In the genomic region with DNA sequence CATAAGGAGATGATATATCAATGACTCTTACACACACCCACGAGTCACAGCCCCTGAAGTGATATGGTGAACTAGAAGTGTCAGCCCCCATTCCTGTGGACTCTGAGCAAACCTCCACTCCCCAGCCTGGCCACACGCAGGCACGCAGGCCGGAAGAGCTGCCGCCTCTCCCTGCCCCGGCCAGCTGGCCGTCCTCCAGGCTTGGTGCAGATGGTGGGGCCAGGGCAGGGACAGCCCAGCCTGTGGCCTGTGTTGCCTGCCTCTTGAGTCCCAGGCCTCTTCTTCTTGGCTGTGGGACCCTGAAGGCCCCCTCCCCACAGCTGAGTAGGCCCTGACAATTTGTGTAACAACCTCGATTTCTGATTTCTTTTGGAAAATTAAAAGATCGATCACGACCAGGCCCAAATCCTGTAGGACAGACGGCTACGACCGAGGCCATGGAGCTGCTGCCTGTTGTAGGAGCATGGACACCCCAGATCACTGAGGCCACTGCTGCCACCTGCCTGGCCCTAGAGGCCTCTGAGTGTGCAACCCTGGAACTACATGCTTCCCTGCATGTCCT, we compare ENCODE assay signal across 11 cellular contexts. TPM values are rescaled to one million over a fixed set of nuclear protein-coding genes. Genes with fewer than 3 reads are reported as not detected.
DNase-seq lines count a peak whose midpoint lies in the region; ATAC-seq, FAIRE-seq and TF ChIP-seq lines count a peak whose summit lies in the region.
"Had no signal": no experiment of that assay in that cellular context is flagged by ENCODE, and none has a peak within 500 bp of the region (broad histone marks: within the 10 kb centered on the region; RNA-seq: fewer than 3 reads in every experiment).

No MANE protein-coding gene starts in this region.

- no peak for FAIRE-seq in K562 (lab: Jason Lieb, UNC)
- FAIRE-seq: islet of Langerhans had no signal

- H3K27ac ChIP-seq in H9 (ENCODE audit: insufficient read length, low read depth, low read length) (no peak overlapping the region), K562 (ENCODE audit: extremely low read depth, low read depth, low read length) (no peak overlapping the region; the same call in 2 of the 3 replicates), hepatocyte (peak overlapping the region; percentile 78)
- H3K27ac ChIP-seq: suprapubic skin had no signal

- H4K91ac ChIP-seq in H9 (ENCODE audit: insufficient read length, low read depth, low read length) = no peak overlapping the region

- no peak overlapping the region for H3K56ac ChIP-seq in H9 (ENCODE audit: insufficient read length, low read depth, low read length)

- no peak overlapping the region for H3K18ac ChIP-seq in H9 (ENCODE audit: insufficient read length, low read depth, low read length)

- no peak overlapping the region for H4K5ac ChIP-seq in H9 (ENCODE audit: insufficient read length, low read depth, low read length)

- H2AFZ ChIP-seq in H9 (ENCODE audit: low read length) (no peak overlapping the region), K562 (ENCODE audit: low read depth, low read length) (peak overlapping the region; percentile 62), hepatocyte (no peak overlapping the region)

- no peak overlapping the region for H4K8ac ChIP-seq in H9 (replicated peaks; ENCODE audit: insufficient read length, low read depth, low read length)

- H3K36me3 Mint-ChIP-seq in H9 (ENCODE audit: insufficient read depth in 1 of 3, low read depth in 3 of 3) = no peaks in the 10 kb centered on the region

- H3K36me3 ChIP-seq in K562 (ENCODE audit: control insufficient read depth, insufficient read depth, low read length) = no peaks in the 10 kb centered on the region
- H3K36me3 ChIP-seq in hepatocyte (replicated peaks; ENCODE audit: insufficient read depth, low read depth) = no peaks in the 10 kb centered on the region
- H3K36me3 ChIP-seq: suprapubic skin had no signal

- H3K27me3 ChIP-seq in H9 (ENCODE audit: insufficient read depth, low read length) = no peaks in the 10 kb centered on the region
- no peaks in the 10 kb centered on the region for H3K27me3 ChIP-seq in K562 (ENCODE audit: control insufficient read depth in 2 of 2, insufficient read depth in 2 of 2, low read length in 2 of 2)
- no peaks in the 10 kb centered on the region for H3K27me3 ChIP-seq in hepatocyte
- H3K27me3 ChIP-seq: suprapubic skin had no signal

- H3K9me3 Mint-ChIP-seq in H9 = no peaks in the 10 kb centered on the region

- H3K4ac ChIP-seq in H9 (ENCODE audit: low read depth, low read length) = no peak overlapping the region

- H3T11ph ChIP-seq in H9 (ENCODE audit: low read length) = no peak overlapping the region

- no peaks in the 10 kb centered on the region for H3K23me2 ChIP-seq in H9 (ENCODE audit: insufficient read length, low read depth, low read length, poor library complexity, severe bottlenecking)

- no peaks in the 10 kb centered on the region for H4K20me1 ChIP-seq in H9 (ENCODE audit: control insufficient read depth, insufficient read depth, insufficient read length)
- H4K20me1 ChIP-seq in K562 (replicated peaks; ENCODE audit: control insufficient read depth, insufficient read depth, low read length) = no peaks in the 10 kb centered on the region
- no peaks in the 10 kb centered on the region for H4K20me1 ChIP-seq in hepatocyte (ENCODE audit: insufficient read depth, poor library complexity, severe bottlenecking)

- H3K27me3 Mint-ChIP-seq in H9 (ENCODE audit: low read depth) = peaks cover 2% of the 10 kb centered on the region; the same call in 1 of the 2 replicates
- H3K27me3 Mint-ChIP-seq: activated CD4-positive, alpha-beta T cell treated with anti-CD3 and anti-CD28 coated beads for 36 hours had no signal

- no peaks in the 10 kb centered on the region for H3K79me2 ChIP-seq in H9 (ENCODE audit: insufficient read depth, low read length)
- no peaks in the 10 kb centered on the region for H3K79me2 ChIP-seq in K562 (ENCODE audit: control insufficient read depth, insufficient read depth, low read length)
- no peaks in the 10 kb centered on the region for H3K79me2 ChIP-seq in hepatocyte

- no peak overlapping the region for H2AK5ac ChIP-seq in H9 (ENCODE audit: insufficient read length, low read length)

- H3K9me3 ChIP-seq in H9 (ENCODE audit: control insufficient read depth, low read depth, low read length) (no peaks in the 10 kb centered on the region), K562 (replicated peaks; ENCODE audit: control insufficient read depth, insufficient read depth, low read depth, low read length) (no peaks in the 10 kb centered on the region; the same call in 1 of the 2 replicates), hepatocyte (ENCODE audit: low read depth) (no peaks in the 10 kb centered on the region)
- H3K9me3 ChIP-seq: suprapubic skin had no signal

- H3K9ac ChIP-seq in H9 (ENCODE audit: extremely low read depth, insufficient read length, low read length) (no peak overlapping the region), K562 (ENCODE audit: insufficient read depth in 1 of 2, low read depth in 2 of 2, low read length in 2 of 2) (peak overlapping the region in 1 of 2 experiments; percentile 60; a peak in 2 of 4 replicates)

- no peak overlapping the region for H3K14ac ChIP-seq in H9 (ENCODE audit: insufficient read depth, low read length)

- POLR2A ChIA-PET in K562 (lab: Yijun Ruan, JAX) = no interaction called here

- intact Hi-C loops in K562 (cut with micrococcal nuclease) = no loop called here

- H3K27ac Mint-ChIP-seq in H9 = peak overlapping the region in 2 of 3 experiments; percentile 7 to 64; a peak in 3 of 7 replicates
- H3K27ac Mint-ChIP-seq: activated CD4-positive, alpha-beta T cell treated with anti-CD3 and anti-CD28 coated beads for 36 hours had no signal

- CTCF ChIA-PET in K562 (lab: Yijun Ruan, JAX; ENCODE audit: low intra/inter-chr PET ratio) = no interaction called here

- H3K79me1 ChIP-seq in H9 (ENCODE audit: insufficient read depth, low read depth, low read length, poor library complexity, severe bottlenecking) = no peaks in the 10 kb centered on the region

- no peak overlapping the region for H3K4me3 ChIP-seq in K562
- no peak overlapping the region for H3K4me3 ChIP-seq in hepatocyte
- no peak overlapping the region for H3K4me3 ChIP-seq in retinal pigment epithelial cell (ENCODE audit: low read length)
- H3K4me3 ChIP-seq: suprapubic skin had no signal

- TF ChIP-seq CTCF in H9 (conservative IDR thresholded peaks at IDR 0.05) (no peak), K562 (IDR thresholded peaks at IDR 0.05 in 2 of 3, conservative IDR thresholded peaks at IDR 0.05 in 1 of 3; ENCODE audit: insufficient read depth in 2 of 3, low read depth in 1 of 3, low read length in 3 of 3) (peak in 1 of 3 experiments; percentile 35; a peak in 2 of 6 replicates), hepatocyte (IDR thresholded peaks at IDR 0.05; ENCODE audit: poor library complexity) (no peak), retinal pigment epithelial cell (conservative IDR thresholded peaks at IDR 0.05; ENCODE audit: low read depth, low read length) (peak; percentile 9)

- H2BK120ac ChIP-seq in H9 (ENCODE audit: low read depth, low read length, poor library complexity, severe bottlenecking) = no peak overlapping the region

- TF ChIP-seq RAD21 in K562 (CRISPR knock-in tag; conservative IDR thresholded peaks at IDR 0.05 in 1 of 2, IDR thresholded peaks at IDR 0.05 in 1 of 2) = 0 out of 4 replicates have a peak, but pooled peaks of 1 of the 2 experiments have one; percentile 4

- no peak overlapping the region for H2BK12ac ChIP-seq in H9 (ENCODE audit: insufficient read length, low read depth, low read length)

- H3K23ac ChIP-seq in H9 (ENCODE audit: insufficient read length, low read depth, low read length) = no peak overlapping the region

- H2BK15ac ChIP-seq in H9 (ENCODE audit: low read depth, low read length) = no peak overlapping the region

- no peaks in the 10 kb centered on the region for H3K9me2 ChIP-seq in hepatocyte (replicated peaks; ENCODE audit: insufficient read depth)

- peaks cover 25 to 29% of the 10 kb centered on the region in 2 experiments for H3K4me1 Mint-ChIP-seq in H9
- H3K4me1 Mint-ChIP-seq: activated CD4-positive, alpha-beta T cell treated with anti-CD3 and anti-CD28 coated beads for 36 hours had no signal

- DNase-seq in H9 = no peak
- peak in 2 of 4 experiments; percentile 24 to 38 for DNase-seq in K562 (ENCODE audit: extremely low read depth in 1 of 4, low spot score in 3 of 4)
- peak; percentile 69 for DNase-seq in hepatocyte (ENCODE audit: low spot score)
- no peak for DNase-seq in retinal pigment epithelial cell (ENCODE audit: low read depth)
- DNase-seq in NCI-H1105 treated with DMSO at 0.1 percent for 48 hours (lab: John Stamatoyannopoulos, UW) = no peak
- DNase-seq in NCI-H748 treated with DMSO at 0.1 percent for 48 hours (lab: John Stamatoyannopoulos, UW) = no peak
- DNase-seq in GM19238 (ENCODE audit: insufficient read length, low spot score) = no peak
- DNase-seq: activated CD4-positive, alpha-beta T cell treated with anti-CD3 and anti-CD28 coated beads for 36 hours had no signal

- no TSS peak for BruUV-seq in K562 (replicated peaks; lab: Mats Ljungman, UMichigan)

- WGBS in H9 (ENCODE audit: extremely low coverage, insufficient read length, low lambda C conversion rate) = no CpG with 5 or more reads among the region's 13 CpGs
- WGBS in K562 (ENCODE audit: insufficient coverage, low coverage, missing lambda C conversion rate) = 35% methylated on average over 11 of the region's 13 CpGs
- 67% methylated on average over 13 of the region's 13 CpGs for WGBS in hepatocyte (ENCODE audit: low lambda C conversion rate, missing lambda C conversion rate)

- H3K4me1 ChIP-seq in H9 (ENCODE audit: insufficient read depth, low read length) (peaks cover 9% of the 10 kb centered on the region; the same call in 1 of the 2 replicates), K562 (replicated peaks in 1 of 2; ENCODE audit: control insufficient read depth in 2 of 2, insufficient read depth in 2 of 2, low read length in 2 of 2) (peaks cover 39% of the 10 kb centered on the region in 2 experiments; a peak in 4 of 5 replicates), hepatocyte (ENCODE audit: insufficient read depth) (peaks cover 47% of the 10 kb centered on the region)

- H2BK20ac ChIP-seq in H9 (ENCODE audit: low read depth, low read length, poor library complexity, severe bottlenecking) = no peak overlapping the region

- no peak for ATAC-seq in K562
- no peak for ATAC-seq in GM18858 (IDR thresholded peaks at IDR 0.05; ENCODE audit: unreplicated experiment)
- ATAC-seq: activated CD4-positive, alpha-beta T cell treated with anti-CD3 and anti-CD28 coated beads for 36 hours had no signal

- in situ Hi-C loops in K562 (cut with MboI) = no loop called here

- H3K4me3 Mint-ChIP-seq in H9 = no peak overlapping the region
- H3K4me3 Mint-ChIP-seq: activated CD4-positive, alpha-beta T cell treated with anti-CD3 and anti-CD28 coated beads for 36 hours had no signal

- no peak for TF ChIP-seq POLR2A in K562 (conservative IDR thresholded peaks at IDR 0.05)

- H3K4me2 ChIP-seq in H9 (ENCODE audit: insufficient read depth, insufficient read length, low read length) (no peak overlapping the region), K562 (ENCODE audit: insufficient read depth, low read length) (no peak overlapping the region), hepatocyte (peak overlapping the region; percentile 17)

- H3K9me1 ChIP-seq in K562 (ENCODE audit: control insufficient read depth, insufficient read depth, low read length) = no peaks in the 10 kb centered on the region

- TF ChIP-seq EP300 in K562 (IDR thresholded peaks at IDR 0.05; ENCODE audit: low read length) = no peak

- no peak overlapping the region for H2BK5ac ChIP-seq in H9 (ENCODE audit: insufficient read length, low read length)

RNA-seq across cellular contexts. Expression of a gene that starts 10.0 kb away (rescaled TPM):
- total RNA-seq in H9 (2021) (129 and 132 TPM in 2 replicates), K562 (2014; rRNA removed) (49.0 and 70.2 TPM in 2 replicates), K562 (2014; rRNA removed; fragmentation: Illumina TruSeq; extraction: Trizol) (29.2 and 33.4 TPM in 2 replicates), K562 (2015; rRNA removed; fragmentation: Illumina TruSeq; extraction: Trizol) (41.3 and 41.8 TPM in 2 replicates), K562 (2021) (71.0 and 72.6 TPM in 2 replicates), hepatocyte (80.1 and 202 TPM in 2 replicates)
- 73.2 and 115 TPM in 2 replicates for total RNA-seq in K562 (2011; cell fraction: chromatin; rRNA removed; ENCODE audit: low replicate concordance)
- total RNA-seq in K562 (2011; cell fraction: nucleolus; rRNA removed) = 49.1 and 50.7 TPM in 2 replicates
- total RNA-seq in K562 (2011; cell fraction: nucleoplasm; rRNA removed) = 59.9 and 61.7 TPM in 2 replicates
- polyA plus RNA-seq in K562 (2011; rRNA removed) (22.8 and 28.6 TPM in 2 replicates), K562 (2014; fragmentation: Illumina TruSeq; extraction: Trizol) (28.7 and 30.1 TPM in 2 replicates), K562 (2014; fragmentation: Nextera tagmentation; extraction: Ambion mirVana) (10 to 100 TPM; 10.0 to 10.1 TPM), K562 (2014; rRNA removed) (32.0 and 37.6 TPM in 2 replicates), hepatocyte (91.7 and 123 TPM in 2 replicates)
- polyA plus RNA-seq in K562 (2011; cell fraction: cytosol; rRNA removed) = 21.1 and 26.2 TPM in 2 replicates
- 35.5 and 45.4 TPM in 2 replicates for polyA plus RNA-seq in K562 (2011; cell fraction: nucleus; rRNA removed)
- 36.3 and 45.7 TPM in 2 replicates for polyA plus RNA-seq in K562 (2012)
- 30.8 and 32.1 TPM in 2 replicates for polyA minus RNA-seq in K562 (2011; rRNA and poly(A)+ RNA removed)
- 20.0 and 30.2 TPM in 2 replicates for polyA minus RNA-seq in K562 (2011; cell fraction: cytosol; rRNA and poly(A)+ RNA removed)
- polyA minus RNA-seq in K562 (2011; cell fraction: nucleus; rRNA and poly(A)+ RNA removed) = 21.0 and 28.3 TPM in 2 replicates
